In the genomic region with DNA sequence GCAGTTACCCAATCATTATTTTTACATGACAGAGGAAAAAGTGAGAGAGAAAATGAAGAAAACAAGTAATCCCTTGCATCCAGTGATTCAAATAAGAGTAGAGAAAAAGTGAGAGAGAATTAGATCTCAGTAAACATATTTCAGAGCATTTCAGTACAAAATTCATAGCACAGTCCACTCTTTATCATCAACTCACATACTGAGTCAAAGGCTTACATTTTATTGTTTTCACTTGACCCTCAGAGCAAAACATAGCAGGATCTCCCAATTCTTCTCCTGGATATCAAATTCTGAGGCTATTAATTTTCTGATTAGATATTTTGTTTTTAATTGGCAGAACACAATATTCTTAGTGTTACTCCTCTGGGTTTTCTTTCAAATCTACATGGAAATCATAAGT, we compare ENCODE assay signal across 19 cellular contexts.
DNase-seq lines count a peak whose midpoint lies in the region; ATAC-seq and TF ChIP-seq lines count a peak whose summit lies in the region.
"Had no signal": no experiment of that assay in that cellular context is flagged by ENCODE, and none has a peak within 500 bp of the region (broad histone marks: within the 10 kb centered on the region; RNA-seq: fewer than 3 reads in every experiment).

No MANE protein-coding gene starts in this region.

- H3K4me3 Mint-ChIP-seq in WTC11 = peak overlapping the region; percentile 29
- H3K4me3 Mint-ChIP-seq in mesothelial cell of epicardium = no peak overlapping the region
- H3K4me3 Mint-ChIP-seq: B cell; CD4-positive, CD25-positive, alpha-beta regulatory T cell; CD8-positive, alpha-beta T cell had no signal

- no peaks in the 10 kb centered on the region for H3K27me3 ChIP-seq in HUES64 (ENCODE audit: insufficient read depth, low read length)
- no peaks in the 10 kb centered on the region for H3K27me3 ChIP-seq in neuron (ENCODE audit: insufficient read depth, low read length)
- H3K27me3 ChIP-seq: BLaER1 had no signal

- no peak overlapping the region for H3K4me3 ChIP-seq in HUES64 (ENCODE audit: low read length)
- H3K4me3 ChIP-seq in neuron (ENCODE audit: low read length) = no peak overlapping the region
- H3K4me3 ChIP-seq: BLaER1, GM12878 had no signal

- DNase-seq in WTC11 (ENCODE audit: low spot score) (no peak), cortex of kidney (lab: John Stamatoyannopoulos, UW) (no peak), G401 (ENCODE audit: low spot score) (no peak), mesothelial cell of epicardium (ENCODE audit: low spot score in 2 of 2, unreplicated experiment in 2 of 2) (no peak)
- no peak for DNase-seq in activated CD4-positive, alpha-beta T cell treated with anti-CD3 and anti-CD28 coated beads, Interleukin-2, amount 50 U/mL, for 1 hour
- DNase-seq: Caco-2; CD4-positive, CD25-positive, alpha-beta regulatory T cell; CD8-positive, alpha-beta T cell; DMS153; DND-41; GDM1; H7; HCEC 1CT had no signal

- ATAC-seq in WTC11 = no peak
- ATAC-seq: CD8-positive, alpha-beta T cell; GM12878 had no signal

- H3K9me3 Mint-ChIP-seq in WTC11 = no peaks in the 10 kb centered on the region
- H3K9me3 Mint-ChIP-seq in mesothelial cell of epicardium = no peaks in the 10 kb centered on the region

- POLR2A ChIA-PET in WTC11 (lab: Charles Lee) = no interaction called here

- H3K4me1 Mint-ChIP-seq in WTC11 = peaks cover 54% of the 10 kb centered on the region
- no peaks in the 10 kb centered on the region for H3K4me1 Mint-ChIP-seq in mesothelial cell of epicardium
- H3K4me1 Mint-ChIP-seq: B cell; CD4-positive, CD25-positive, alpha-beta regulatory T cell had no signal

- H3K36me3 ChIP-seq in HUES64 (ENCODE audit: insufficient read depth, low read length) = peaks cover 48% of the 10 kb centered on the region
- H3K36me3 ChIP-seq in neuron (ENCODE audit: insufficient read depth, low read length) = no peaks in the 10 kb centered on the region
- H3K36me3 ChIP-seq: BLaER1 had no signal

- peak overlapping the region; percentile 53; the same call in 1 of the 2 replicates for H3K27ac ChIP-seq in HUES64 (ENCODE audit: low read depth, low read length)
- H3K27ac ChIP-seq: BLaER1, C4-2B had no signal

- H3K4me1 ChIP-seq in HUES64 (ENCODE audit: insufficient read depth, low read length) = peaks cover 42% of the 10 kb centered on the region
- H3K4me1 ChIP-seq in neuron (ENCODE audit: insufficient read depth, low read length) = peaks cover 7% of the 10 kb centered on the region
- H3K4me1 ChIP-seq: BLaER1, Caco-2 had no signal

- CTCF ChIA-PET in WTC11 (lab: Charles Lee) = no interaction called here

- no peaks in the 10 kb centered on the region for H3K27me3 Mint-ChIP-seq in WTC11 (ENCODE audit: low read depth)
- H3K27me3 Mint-ChIP-seq in mesothelial cell of epicardium (ENCODE audit: low read depth) = no peaks in the 10 kb centered on the region
- H3K27me3 Mint-ChIP-seq: B cell; CD4-positive, CD25-positive, alpha-beta regulatory T cell had no signal

- H3K27ac Mint-ChIP-seq in WTC11 (peak overlapping the region; percentile 77), mesothelial cell of epicardium (no peak overlapping the region)
- H3K27ac Mint-ChIP-seq: B cell; CD4-positive, CD25-positive, alpha-beta regulatory T cell; CD8-positive, alpha-beta T cell had no signal

- no peak overlapping the region for H3K9ac ChIP-seq in HUES64 (ENCODE audit: low read depth, low read length)
- H3K9ac ChIP-seq: BLaER1 had no signal

- in situ Hi-C loops in G401 (cut with HindIII; ENCODE audit: low sequenced_read_pairs) = no loop called here

- TF ChIP-seq CTCF in WTC11 (IDR thresholded peaks at IDR 0.05) (no peak), mesothelial cell of epicardium (IDR thresholded peaks at IDR 0.05; ENCODE audit: unreplicated experiment) (no peak)

- H3K36me3 Mint-ChIP-seq in WTC11 (peaks cover 27% of the 10 kb centered on the region), mesothelial cell of epicardium (no peaks in the 10 kb centered on the region)
- H3K36me3 Mint-ChIP-seq: CD4-positive, CD25-positive, alpha-beta regulatory T cell; CD8-positive, alpha-beta T cell had no signal

- H3K9me3 ChIP-seq in HUES64 (ENCODE audit: insufficient read depth, low read depth, low read length) (no peaks in the 10 kb centered on the region), neuron (ENCODE audit: low read length) (no peaks in the 10 kb centered on the region)
- H3K9me3 ChIP-seq: BLaER1, Caco-2 had no signal

- peak overlapping the region; percentile 61 for H2AFZ ChIP-seq in neuron (ENCODE audit: low read depth, low read length)

TF ChIP-seq in WTC11, 78 proteins besides CTCF, POLR2A, EP300 and RAD21:
- TF ChIP-seq HMGA2 (CRISPR knock-in tag; IDR thresholded peaks at IDR 0.05) (no peak), ZNF138 (CRISPR knock-in tag; conservative IDR thresholded peaks at IDR 0.05) (no peak), RELA (CRISPR knock-in tag; IDR thresholded peaks at IDR 0.05; ENCODE audit: borderline replicate concordance) (no peak), PRRX2 (CRISPR knock-in tag; IDR thresholded peaks at IDR 0.05) (0 out of 2 replicates have a peak, but pooled peaks have one; percentile 21), ZNF671 (CRISPR knock-in tag; IDR thresholded peaks at IDR 0.05) (peak; percentile 76; the same call in 1 of the 2 replicates), EMX1 (CRISPR knock-in tag; IDR thresholded peaks at IDR 0.05) (peak; percentile 53; the same call in 1 of the 2 replicates)
- TF ChIP-seq, protein P1, sequence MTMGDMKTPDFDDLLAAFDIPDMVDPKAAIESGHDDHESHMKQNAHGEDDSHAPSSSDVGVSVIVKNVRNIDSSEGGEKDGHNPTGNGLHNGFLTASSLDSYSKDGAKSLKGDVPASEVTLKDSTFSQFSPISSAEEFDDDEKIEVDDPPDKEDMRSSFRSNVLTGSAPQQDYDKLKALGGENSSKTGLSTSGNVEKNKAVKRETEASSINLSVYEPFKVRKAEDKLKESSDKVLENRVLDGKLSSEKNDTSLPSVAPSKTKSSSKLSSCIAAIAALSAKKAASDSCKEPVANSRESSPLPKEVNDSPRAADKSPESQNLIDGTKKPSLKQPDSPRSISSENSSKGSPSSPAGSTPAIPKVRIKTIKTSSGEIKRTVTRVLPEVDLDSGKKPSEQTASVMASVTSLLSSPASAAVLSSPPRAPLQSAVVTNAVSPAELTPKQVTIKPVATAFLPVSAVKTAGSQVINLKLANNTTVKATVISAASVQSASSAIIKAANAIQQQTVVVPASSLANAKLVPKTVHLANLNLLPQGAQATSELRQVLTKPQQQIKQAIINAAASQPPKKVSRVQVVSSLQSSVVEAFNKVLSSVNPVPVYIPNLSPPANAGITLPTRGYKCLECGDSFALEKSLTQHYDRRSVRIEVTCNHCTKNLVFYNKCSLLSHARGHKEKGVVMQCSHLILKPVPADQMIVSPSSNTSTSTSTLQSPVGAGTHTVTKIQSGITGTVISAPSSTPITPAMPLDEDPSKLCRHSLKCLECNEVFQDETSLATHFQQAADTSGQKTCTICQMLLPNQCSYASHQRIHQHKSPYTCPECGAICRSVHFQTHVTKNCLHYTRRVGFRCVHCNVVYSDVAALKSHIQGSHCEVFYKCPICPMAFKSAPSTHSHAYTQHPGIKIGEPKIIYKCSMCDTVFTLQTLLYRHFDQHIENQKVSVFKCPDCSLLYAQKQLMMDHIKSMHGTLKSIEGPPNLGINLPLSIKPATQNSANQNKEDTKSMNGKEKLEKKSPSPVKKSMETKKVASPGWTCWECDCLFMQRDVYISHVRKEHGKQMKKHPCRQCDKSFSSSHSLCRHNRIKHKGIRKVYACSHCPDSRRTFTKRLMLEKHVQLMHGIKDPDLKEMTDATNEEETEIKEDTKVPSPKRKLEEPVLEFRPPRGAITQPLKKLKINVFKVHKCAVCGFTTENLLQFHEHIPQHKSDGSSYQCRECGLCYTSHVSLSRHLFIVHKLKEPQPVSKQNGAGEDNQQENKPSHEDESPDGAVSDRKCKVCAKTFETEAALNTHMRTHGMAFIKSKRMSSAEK (CRISPR knock-in tag; IDR thresholded peaks at IDR 0.05; ENCODE audit: borderline replicate concordance) = peak; percentile 37; the same call in 1 of the 2 replicates
